Comparison of ENCODE assay signal across 10 cellular contexts in the genomic region with DNA sequence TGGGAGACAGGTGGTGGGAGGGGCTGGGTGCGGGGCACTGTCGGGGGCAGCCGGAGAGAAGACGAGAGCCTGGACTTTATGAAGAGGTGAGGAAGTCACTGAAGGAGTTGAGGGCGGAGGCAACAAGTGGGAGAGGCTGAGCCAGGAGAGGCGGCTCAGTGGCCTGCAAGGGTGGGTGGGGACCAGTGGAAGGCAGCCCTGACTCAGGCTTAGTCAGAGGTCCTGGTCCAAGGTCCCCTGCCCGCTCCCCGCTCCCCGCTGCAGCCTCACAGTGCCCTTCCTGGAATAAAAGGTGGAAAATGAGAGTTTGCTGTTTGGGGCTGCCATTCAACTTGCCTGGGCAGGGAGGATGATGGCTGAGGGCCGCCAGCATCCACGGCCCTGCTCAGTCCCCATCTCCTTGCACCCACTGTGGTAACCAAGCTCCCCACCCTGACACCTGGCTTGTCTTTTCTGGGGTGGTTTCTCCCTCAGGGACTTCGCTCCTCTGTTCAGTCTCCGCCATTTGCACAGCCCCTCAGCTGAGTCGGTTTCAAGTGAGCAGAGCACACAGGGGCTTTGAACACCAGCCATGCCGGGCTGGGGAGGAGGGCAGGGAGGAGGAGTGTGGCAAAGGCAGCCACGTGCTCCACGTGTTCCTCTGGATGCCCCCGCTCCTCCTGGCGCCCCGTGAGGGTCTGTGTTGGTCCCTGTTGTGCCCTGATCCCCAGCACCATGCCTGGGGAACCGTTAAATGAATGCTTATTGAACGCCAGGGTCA. TPM values are rescaled to one million over a fixed set of nuclear protein-coding genes. Genes with fewer than 3 reads are reported as not detected.
DNase-seq lines count a peak whose midpoint lies in the region; ATAC-seq, FAIRE-seq and TF ChIP-seq lines count a peak whose summit lies in the region.
"Had no signal": no experiment of that assay in that cellular context is flagged by ENCODE, and none has a peak within 500 bp of the region (broad histone marks: within the 10 kb centered on the region; RNA-seq: fewer than 3 reads in every experiment).

No MANE protein-coding gene starts in this region.

- H2AFZ ChIP-seq in fibroblast of lung (ENCODE audit: low read length) (no peak overlapping the region), osteoblast (ENCODE audit: low read length) (peak overlapping the region; percentile 79)

- no peaks in the 10 kb centered on the region for H3K9me3 Mint-ChIP-seq in Calu3 (ENCODE audit: low read depth, unreplicated experiment)
- no peaks in the 10 kb centered on the region for H3K9me3 Mint-ChIP-seq in activated CD8-positive, alpha-beta T cell treated with anti-CD3 and anti-CD28 coated beads, Interleukin-2, amount 10 ng/mL, durations not matched to agents 7 days and 5 days (ENCODE audit: insufficient read depth)

- CTCF ChIA-PET in Calu3 (lab: Charles Lee): interaction anchor here (0.6 to 1.3 kb wide), 2 partner anchors 13 to 14 kb away, joined by 3 to 8 read pairs; partner anchors contain the start of gene RALB
- CTCF ChIA-PET in activated CD8-positive, alpha-beta T cell treated with anti-CD3 and anti-CD28 coated beads, Interleukin-2, amount 10 ng/mL, durations not matched to agents 7 days and 5 days (lab: Charles Lee): no interaction called here

- H3K27me3 Mint-ChIP-seq in Calu3 (ENCODE audit: unreplicated experiment): no peaks in the 10 kb centered on the region
- H3K27me3 Mint-ChIP-seq in activated CD8-positive, alpha-beta T cell treated with anti-CD3 and anti-CD28 coated beads, Interleukin-2, amount 10 ng/mL, durations not matched to agents 7 days and 5 days (ENCODE audit: low read depth): no peaks in the 10 kb centered on the region

- peaks cover 30% of the 10 kb centered on the region for H3K4me1 Mint-ChIP-seq in Calu3 (ENCODE audit: low read depth, unreplicated experiment)
- peaks cover 14% of the 10 kb centered on the region for H3K4me1 Mint-ChIP-seq in activated CD8-positive, alpha-beta T cell treated with anti-CD3 and anti-CD28 coated beads, Interleukin-2, amount 10 ng/mL, durations not matched to agents 7 days and 5 days (ENCODE audit: low read depth)

- peaks cover 8% of the 10 kb centered on the region for H3K36me3 Mint-ChIP-seq in Calu3 (ENCODE audit: insufficient read depth, unreplicated experiment)
- peaks cover 8% of the 10 kb centered on the region for H3K36me3 Mint-ChIP-seq in activated CD8-positive, alpha-beta T cell treated with anti-CD3 and anti-CD28 coated beads, Interleukin-2, amount 10 ng/mL, durations not matched to agents 7 days and 5 days (ENCODE audit: low read depth)

- no peaks in the 10 kb centered on the region for H4K20me1 ChIP-seq in fibroblast of lung (ENCODE audit: control insufficient read depth, extremely low read depth, insufficient read depth, low read length)
- H4K20me1 ChIP-seq in osteoblast (ENCODE audit: insufficient read depth, low read length): no peaks in the 10 kb centered on the region

- no peaks in the 10 kb centered on the region for H3K79me2 ChIP-seq in fibroblast of lung (ENCODE audit: control insufficient read depth, insufficient read depth, low read length)
- H3K79me2 ChIP-seq in osteoblast (ENCODE audit: insufficient read depth, low read length): no peaks in the 10 kb centered on the region

- H3K27ac ChIP-seq in RWPE2 (ENCODE audit: poor library complexity, severe bottlenecking) (peak overlapping the region; percentile 76), fibroblast of lung (ENCODE audit: insufficient read depth, low read length) (peak overlapping the region; percentile 62), osteoblast (ENCODE audit: low read depth, low read length) (peak overlapping the region; percentile 78)

- peak; percentile 88 for DNase-seq in Calu3
- peak; percentile 94 for DNase-seq in RWPE2 (ENCODE audit: low spot score)
- DNase-seq in fibroblast of lung (ENCODE audit: low read depth in 2 of 2): peak; percentile 84 to 90
- DNase-seq in osteoblast (ENCODE audit: insufficient read length, low spot score, missing footprints): peak; percentile 98
- no peak for DNase-seq in NCI-H2029 treated with DMSO at 0.1 percent for 48 hours (lab: John Stamatoyannopoulos, UW)
- DNase-seq in GM19239 (ENCODE audit: insufficient read length, low spot score): no peak
- no peak for DNase-seq in activated CD8-positive, alpha-beta T cell treated with anti-CD3 and anti-CD28 coated beads, Interleukin-2, amount 10 ng/mL, durations not matched to agents 7 days and 5 days
- no peak for DNase-seq in NCI-H2081 (lab: John Stamatoyannopoulos, UW)
- DNase-seq: SHP77 treated with DMSO at 0.1 percent for 48 hours had no signal

- no TSS peak for BruUV-seq in Calu3 (replicated peaks; lab: Mats Ljungman, UMichigan)

- POLR2A ChIA-PET in activated CD8-positive, alpha-beta T cell treated with anti-CD3 and anti-CD28 coated beads, Interleukin-2, amount 10 ng/mL, durations not matched to agents 7 days and 5 days (lab: Charles Lee): no interaction called here

- H3K4me1 ChIP-seq in RWPE2 (ENCODE audit: insufficient read depth, poor library complexity, severe bottlenecking): peaks cover 26% of the 10 kb centered on the region
- peaks cover 18% of the 10 kb centered on the region for H3K4me1 ChIP-seq in fibroblast of lung (ENCODE audit: control insufficient read depth, extremely low read depth, insufficient read depth, low read length)
- H3K4me1 ChIP-seq in osteoblast (ENCODE audit: insufficient read depth, low read length): peaks cover 34% of the 10 kb centered on the region

- H3K9me3 ChIP-seq in RWPE2 (ENCODE audit: severe bottlenecking) (no peaks in the 10 kb centered on the region), fibroblast of lung (ENCODE audit: control insufficient read depth, insufficient read depth, low read depth, low read length) (no peaks in the 10 kb centered on the region), osteoblast (ENCODE audit: low read depth, low read length) (no peaks in the 10 kb centered on the region)

- peak overlapping the region; percentile 37 for H3K27ac Mint-ChIP-seq in Calu3 (ENCODE audit: unreplicated experiment)
- H3K27ac Mint-ChIP-seq in activated CD8-positive, alpha-beta T cell treated with anti-CD3 and anti-CD28 coated beads, Interleukin-2, amount 10 ng/mL, durations not matched to agents 7 days and 5 days: no peak overlapping the region

- peak overlapping the region; percentile 55 for H3K4me2 ChIP-seq in fibroblast of lung (ENCODE audit: extremely low read depth, insufficient read depth, low read length)
- H3K4me2 ChIP-seq in osteoblast (ENCODE audit: insufficient read depth, low read length): peak overlapping the region; percentile 72

- H3K9ac ChIP-seq in fibroblast of lung (ENCODE audit: insufficient read depth, low read length): no peak overlapping the region

- intact Hi-C loops in Calu3 (cut with micrococcal nuclease; ENCODE audit: unreplicated experiment): loop anchor here (5.0 kb wide), 1 partner anchor 48 kb away; no protein-coding TSS in a partner anchor

- H3K4me3 Mint-ChIP-seq in Calu3 (ENCODE audit: low read depth, unreplicated experiment): peak overlapping the region; percentile 1
- H3K4me3 Mint-ChIP-seq in activated CD8-positive, alpha-beta T cell treated with anti-CD3 and anti-CD28 coated beads, Interleukin-2, amount 10 ng/mL, durations not matched to agents 7 days and 5 days: no peak overlapping the region

- TF ChIP-seq CTCF in Calu3 (IDR thresholded peaks at IDR 0.05; ENCODE audit: unreplicated experiment) (no peak), RWPE2 (IDR thresholded peaks at IDR 0.05; ENCODE audit: poor library complexity, severe bottlenecking) (no peak), fibroblast of lung (conservative IDR thresholded peaks at IDR 0.05 in 1 of 2, IDR thresholded peaks at IDR 0.05 in 1 of 2; ENCODE audit: low read depth in 1 of 2, low read length in 2 of 2) (no peak), osteoblast (IDR thresholded peaks at IDR 0.05; ENCODE audit: extremely low read depth, low read depth, low read length) (no peak)

- H3K36me3 ChIP-seq in RWPE2 (ENCODE audit: low read depth) (no peaks in the 10 kb centered on the region), fibroblast of lung (ENCODE audit: control insufficient read depth, insufficient read depth, low read length) (no peaks in the 10 kb centered on the region), osteoblast (ENCODE audit: insufficient read depth, low read length) (no peaks in the 10 kb centered on the region)

- H3K27me3 ChIP-seq in RWPE2 (ENCODE audit: insufficient read depth, poor library complexity, severe bottlenecking) (no peaks in the 10 kb centered on the region), fibroblast of lung (ENCODE audit: control insufficient read depth, insufficient read depth, low read length) (no peaks in the 10 kb centered on the region), osteoblast (ENCODE audit: insufficient read depth, low read length) (no peaks in the 10 kb centered on the region)

- no peak overlapping the region for H3K4me3 ChIP-seq in RWPE2 (ENCODE audit: severe bottlenecking)
- no peak overlapping the region for H3K4me3 ChIP-seq in fibroblast of lung (replicated peaks in 1 of 4; ENCODE audit: control extremely low read depth in 1 of 4, insufficient read depth in 1 of 4, low read depth in 3 of 4, low read length in 4 of 4)
- peak overlapping the region; percentile 46 for H3K4me3 ChIP-seq in osteoblast (ENCODE audit: insufficient read depth, low read length)

- ATAC-seq in RWPE2 (ENCODE audit: low read depth): peak; percentile 87
- ATAC-seq in activated CD8-positive, alpha-beta T cell treated with anti-CD3 and anti-CD28 coated beads, Interleukin-2, amount 10 ng/mL, durations not matched to agents 7 days and 5 days: no peak

- no peak for FAIRE-seq in GM19239 (lab: Jason Lieb, UNC)
- FAIRE-seq: D721Med had no signal

RNA-seq across cellular contexts. Expression of gene RALB, which starts 13.7 kb away (rescaled TPM):
- total RNA-seq in Calu3 (2022) (40.2 and 41.3 TPM in 2 replicates), fibroblast of lung (46.2 and 58.3 TPM in 2 replicates), osteoblast (48.5 and 48.6 TPM in 2 replicates)
- polyA plus RNA-seq in fibroblast of lung: 73.9 and 90.5 TPM in 2 replicates
- 60.5 and 75.0 TPM in 2 replicates for polyA plus RNA-seq in fibroblast of lung (2012)
- polyA minus RNA-seq in fibroblast of lung (ENCODE audit: low replicate concordance): 8.7 and 13.2 TPM in 2 replicates
- 10 to 100 TPM; 39.4 to 45.4 TPM for total RNA-seq in activated CD8-positive, alpha-beta T cell treated with anti-CD3 and anti-CD28 coated beads, Interleukin-2, amount 10 ng/mL, durations not matched to agents 7 days and 5 days

RNA-seq across cellular contexts. Expression of gene TMEM185B, which starts 15.7 kb away (rescaled TPM):
- total RNA-seq in Calu3 (2022) (42.0 and 42.8 TPM in 2 replicates), fibroblast of lung (25.2 and 25.9 TPM in 2 replicates), osteoblast (42.1 and 46.7 TPM in 2 replicates)
- polyA plus RNA-seq in fibroblast of lung: 28.8 and 35.1 TPM in 2 replicates
- 25.1 and 29.1 TPM in 2 replicates for polyA plus RNA-seq in fibroblast of lung (2012)
- polyA minus RNA-seq in fibroblast of lung (ENCODE audit: low replicate concordance): 31.8 and 54.1 TPM in 2 replicates
- 10 to 100 TPM; 25.6 to 25.8 TPM for total RNA-seq in activated CD8-positive, alpha-beta T cell treated with anti-CD3 and anti-CD28 coated beads, Interleukin-2, amount 10 ng/mL, durations not matched to agents 7 days and 5 days

Comparison
In these comparisons a context has a peak if more than half of its experiments do, and no peak if none do; other contexts are left out.
1. DNase-seq: peak in Calu3 (single experiment), RWPE2 (single experiment), fibroblast of lung (2 of 2) and osteoblast (single experiment); none in NCI-H2029 treated with DMSO at 0.1 percent for 48 hours (single experiment), GM19239 (single experiment), activated CD8-positive, alpha-beta T cell treated with anti-CD3 and anti-CD28 coated beads, Interleukin-2, amount 10 ng/mL, durations not matched to agents 7 days and 5 days (single experiment) and NCI-H2081 (0 of 2).
2. Peak in every context shown above with its lines, with median percentiles within 50 percentile points of each other: H3K27ac ChIP-seq.